In the genomic region with DNA sequence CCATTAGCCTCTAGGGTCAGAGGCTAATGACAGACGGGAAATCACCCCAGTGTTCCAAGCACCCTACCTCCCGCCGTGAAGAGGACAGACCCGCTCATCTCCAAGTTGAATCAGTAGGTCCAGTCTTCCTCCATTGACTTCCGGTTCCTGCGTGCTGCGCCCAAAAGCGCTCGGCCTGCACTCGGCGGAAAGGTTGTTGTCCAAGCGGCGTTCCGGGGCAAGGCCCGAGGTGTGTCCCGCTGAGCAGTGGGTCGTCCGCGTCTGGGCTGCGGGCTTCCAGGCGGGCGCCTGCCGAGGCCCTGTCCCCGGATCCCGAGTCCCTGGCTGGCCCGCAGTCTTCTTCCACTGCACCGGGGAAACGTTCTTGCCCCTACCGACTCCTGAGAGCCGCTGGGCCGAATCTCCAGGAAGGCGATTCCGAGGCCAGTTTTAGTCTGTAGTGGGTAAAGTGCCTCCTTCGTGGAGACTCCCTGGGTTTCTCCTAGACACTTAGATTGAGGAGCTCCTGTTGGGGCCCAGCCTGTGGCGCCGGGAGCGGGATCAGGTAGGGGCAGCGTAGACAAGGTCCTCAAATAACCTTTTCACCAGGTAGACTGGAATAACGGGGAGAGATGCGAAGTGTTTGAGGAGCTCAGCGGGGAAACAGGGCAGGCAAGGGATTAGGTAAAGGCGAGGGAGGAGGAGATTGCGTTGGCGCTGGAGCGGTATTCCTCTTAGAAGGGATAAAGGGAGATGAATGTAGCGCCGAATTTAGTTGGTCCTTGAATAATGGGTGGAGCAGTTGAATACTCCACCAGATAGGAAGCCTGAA, we compare ENCODE assay signal across 1 cellular context.
TF ChIP-seq lines count a peak whose summit lies in the region.

A gene with protein sequence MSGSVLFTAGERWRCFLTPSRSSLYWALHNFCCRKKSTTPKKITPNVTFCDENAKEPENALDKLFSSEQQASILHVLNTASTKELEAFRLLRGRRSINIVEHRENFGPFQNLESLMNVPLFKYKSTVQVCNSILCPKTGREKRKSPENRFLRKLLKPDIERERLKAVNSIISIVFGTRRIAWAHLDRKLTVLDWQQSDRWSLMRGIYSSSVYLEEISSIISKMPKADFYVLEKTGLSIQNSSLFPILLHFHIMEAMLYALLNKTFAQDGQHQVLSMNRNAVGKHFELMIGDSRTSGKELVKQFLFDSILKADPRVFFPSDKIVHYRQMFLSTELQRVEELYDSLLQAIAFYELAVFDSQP (minus strand): TSS at position 138 of the 811 bp plus-strand sequence. CDS start 40 bp downstream, at position 98.

TF ChIP-seq in WTC11, 78 proteins besides CTCF, POLR2A, EP300 and RAD21 (continued from another document and continues in another):
- TF ChIP-seq FOXP4 (CRISPR knock-in tag; IDR thresholded peaks at IDR 0.05) (peak; percentile 58; the same call in 1 of the 2 replicates), GRHL2 (CRISPR knock-in tag; IDR thresholded peaks at IDR 0.05; ENCODE audit: insufficient replicate concordance, severe bottlenecking) (no peak), ATF2 (CRISPR knock-in tag; IDR thresholded peaks at IDR 0.05; ENCODE audit: borderline replicate concordance, low read depth) (no peak), TP53 (CRISPR knock-in tag; IDR thresholded peaks at IDR 0.05) (peak; percentile 67; the same call in 1 of the 2 replicates), NFATC4 (CRISPR knock-in tag; IDR thresholded peaks at IDR 0.05) (no peak), ESRRA (CRISPR knock-in tag; IDR thresholded peaks at IDR 0.05; ENCODE audit: borderline replicate concordance) (peak; percentile 82; the same call in 1 of the 2 replicates), ZNF219 (CRISPR knock-in tag; IDR thresholded peaks at IDR 0.05; ENCODE audit: borderline replicate concordance) (peak; percentile 70; the same call in 1 of the 2 replicates), MYBL2 (CRISPR knock-in tag; IDR thresholded peaks at IDR 0.05) (peak; percentile 93), USF2 (CRISPR knock-in tag; IDR thresholded peaks at IDR 0.05) (peak; percentile 30; the same call in 1 of the 2 replicates), JUN (CRISPR knock-in tag; IDR thresholded peaks at IDR 0.05) (no peak; the same call in 1 of the 2 replicates), USF1 (CRISPR knock-in tag; IDR thresholded peaks at IDR 0.05) (peak; percentile 57; the same call in 1 of the 2 replicates), SMAD3 (CRISPR knock-in tag; IDR thresholded peaks at IDR 0.05; ENCODE audit: borderline replicate concordance) (peak; percentile 74), TCF7 (CRISPR knock-in tag; IDR thresholded peaks at IDR 0.05; ENCODE audit: low read depth) (0 out of 2 replicates have a peak, but pooled peaks have one; percentile 68), JAZF1 (CRISPR knock-in tag; IDR thresholded peaks at IDR 0.05) (no peak), NFE2L1 (CRISPR knock-in tag; IDR thresholded peaks at IDR 0.05) (peak; percentile 56; the same call in 1 of the 2 replicates), NR3C1 (CRISPR knock-in tag; conservative IDR thresholded peaks at IDR 0.05; ENCODE audit: low read depth) (no peak)
- TF ChIP-seq, protein P1, sequence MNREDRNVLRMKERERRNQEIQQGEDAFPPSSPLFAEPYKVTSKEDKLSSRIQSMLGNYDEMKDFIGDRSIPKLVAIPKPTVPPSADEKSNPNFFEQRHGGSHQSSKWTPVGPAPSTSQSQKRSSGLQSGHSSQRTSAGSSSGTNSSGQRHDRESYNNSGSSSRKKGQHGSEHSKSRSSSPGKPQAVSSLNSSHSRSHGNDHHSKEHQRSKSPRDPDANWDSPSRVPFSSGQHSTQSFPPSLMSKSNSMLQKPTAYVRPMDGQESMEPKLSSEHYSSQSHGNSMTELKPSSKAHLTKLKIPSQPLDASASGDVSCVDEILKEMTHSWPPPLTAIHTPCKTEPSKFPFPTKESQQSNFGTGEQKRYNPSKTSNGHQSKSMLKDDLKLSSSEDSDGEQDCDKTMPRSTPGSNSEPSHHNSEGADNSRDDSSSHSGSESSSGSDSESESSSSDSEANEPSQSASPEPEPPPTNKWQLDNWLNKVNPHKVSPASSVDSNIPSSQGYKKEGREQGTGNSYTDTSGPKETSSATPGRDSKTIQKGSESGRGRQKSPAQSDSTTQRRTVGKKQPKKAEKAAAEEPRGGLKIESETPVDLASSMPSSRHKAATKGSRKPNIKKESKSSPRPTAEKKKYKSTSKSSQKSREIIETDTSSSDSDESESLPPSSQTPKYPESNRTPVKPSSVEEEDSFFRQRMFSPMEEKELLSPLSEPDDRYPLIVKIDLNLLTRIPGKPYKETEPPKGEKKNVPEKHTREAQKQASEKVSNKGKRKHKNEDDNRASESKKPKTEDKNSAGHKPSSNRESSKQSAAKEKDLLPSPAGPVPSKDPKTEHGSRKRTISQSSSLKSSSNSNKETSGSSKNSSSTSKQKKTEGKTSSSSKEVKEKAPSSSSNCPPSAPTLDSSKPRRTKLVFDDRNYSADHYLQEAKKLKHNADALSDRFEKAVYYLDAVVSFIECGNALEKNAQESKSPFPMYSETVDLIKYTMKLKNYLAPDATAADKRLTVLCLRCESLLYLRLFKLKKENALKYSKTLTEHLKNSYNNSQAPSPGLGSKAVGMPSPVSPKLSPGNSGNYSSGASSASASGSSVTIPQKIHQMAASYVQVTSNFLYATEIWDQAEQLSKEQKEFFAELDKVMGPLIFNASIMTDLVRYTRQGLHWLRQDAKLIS (CRISPR knock-in tag; IDR thresholded peaks at IDR 0.05; ENCODE audit: borderline replicate concordance) = peak; percentile 58; the same call in 1 of the 2 replicates
- TF ChIP-seq, protein P2, sequence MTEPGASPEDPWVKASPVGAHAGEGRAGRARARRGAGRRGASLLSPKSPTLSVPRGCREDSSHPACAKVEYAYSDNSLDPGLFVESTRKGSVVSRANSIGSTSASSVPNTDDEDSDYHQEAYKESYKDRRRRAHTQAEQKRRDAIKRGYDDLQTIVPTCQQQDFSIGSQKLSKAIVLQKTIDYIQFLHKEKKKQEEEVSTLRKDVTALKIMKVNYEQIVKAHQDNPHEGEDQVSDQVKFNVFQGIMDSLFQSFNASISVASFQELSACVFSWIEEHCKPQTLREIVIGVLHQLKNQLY (CRISPR knock-in tag; IDR thresholded peaks at IDR 0.05) = 0 out of 2 replicates have a peak, but pooled peaks have one; percentile 47
- TF ChIP-seq, protein P3, sequence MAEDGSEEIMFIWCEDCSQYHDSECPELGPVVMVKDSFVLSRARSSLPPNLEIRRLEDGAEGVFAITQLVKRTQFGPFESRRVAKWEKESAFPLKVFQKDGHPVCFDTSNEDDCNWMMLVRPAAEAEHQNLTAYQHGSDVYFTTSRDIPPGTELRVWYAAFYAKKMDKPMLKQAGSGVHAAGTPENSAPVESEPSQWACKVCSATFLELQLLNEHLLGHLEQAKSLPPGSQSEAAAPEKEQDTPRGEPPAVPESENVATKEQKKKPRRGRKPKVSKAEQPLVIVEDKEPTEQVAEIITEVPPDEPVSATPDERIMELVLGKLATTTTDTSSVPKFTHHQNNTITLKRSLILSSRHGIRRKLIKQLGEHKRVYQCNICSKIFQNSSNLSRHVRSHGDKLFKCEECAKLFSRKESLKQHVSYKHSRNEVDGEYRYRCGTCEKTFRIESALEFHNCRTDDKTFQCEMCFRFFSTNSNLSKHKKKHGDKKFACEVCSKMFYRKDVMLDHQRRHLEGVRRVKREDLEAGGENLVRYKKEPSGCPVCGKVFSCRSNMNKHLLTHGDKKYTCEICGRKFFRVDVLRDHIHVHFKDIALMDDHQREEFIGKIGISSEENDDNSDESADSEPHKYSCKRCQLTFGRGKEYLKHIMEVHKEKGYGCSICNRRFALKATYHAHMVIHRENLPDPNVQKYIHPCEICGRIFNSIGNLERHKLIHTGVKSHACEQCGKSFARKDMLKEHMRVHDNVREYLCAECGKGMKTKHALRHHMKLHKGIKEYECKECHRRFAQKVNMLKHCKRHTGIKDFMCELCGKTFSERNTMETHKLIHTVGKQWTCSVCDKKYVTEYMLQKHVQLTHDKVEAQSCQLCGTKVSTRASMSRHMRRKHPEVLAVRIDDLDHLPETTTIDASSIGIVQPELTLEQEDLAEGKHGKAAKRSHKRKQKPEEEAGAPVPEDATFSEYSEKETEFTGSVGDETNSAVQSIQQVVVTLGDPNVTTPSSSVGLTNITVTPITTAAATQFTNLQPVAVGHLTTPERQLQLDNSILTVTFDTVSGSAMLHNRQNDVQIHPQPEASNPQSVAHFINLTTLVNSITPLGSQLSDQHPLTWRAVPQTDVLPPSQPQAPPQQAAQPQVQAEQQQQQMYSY (CRISPR knock-in tag; IDR thresholded peaks at IDR 0.05) = no peak
- TF ChIP-seq, protein P4, sequence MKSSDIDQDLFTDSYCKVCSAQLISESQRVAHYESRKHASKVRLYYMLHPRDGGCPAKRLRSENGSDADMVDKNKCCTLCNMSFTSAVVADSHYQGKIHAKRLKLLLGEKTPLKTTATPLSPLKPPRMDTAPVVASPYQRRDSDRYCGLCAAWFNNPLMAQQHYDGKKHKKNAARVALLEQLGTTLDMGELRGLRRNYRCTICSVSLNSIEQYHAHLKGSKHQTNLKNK (CRISPR knock-in tag; IDR thresholded peaks at IDR 0.05) = no peak; the same call in 1 of the 2 replicates
- TF ChIP-seq, protein P5, sequence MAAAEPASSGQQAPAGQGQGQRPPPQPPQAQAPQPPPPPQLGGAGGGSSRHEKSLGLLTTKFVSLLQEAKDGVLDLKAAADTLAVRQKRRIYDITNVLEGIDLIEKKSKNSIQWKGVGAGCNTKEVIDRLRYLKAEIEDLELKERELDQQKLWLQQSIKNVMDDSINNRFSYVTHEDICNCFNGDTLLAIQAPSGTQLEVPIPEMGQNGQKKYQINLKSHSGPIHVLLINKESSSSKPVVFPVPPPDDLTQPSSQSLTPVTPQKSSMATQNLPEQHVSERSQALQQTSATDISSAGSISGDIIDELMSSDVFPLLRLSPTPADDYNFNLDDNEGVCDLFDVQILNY (CRISPR knock-in tag; IDR thresholded peaks at IDR 0.05) = peak; percentile 66; the same call in 1 of the 2 replicates
- TF ChIP-seq, protein P6, sequence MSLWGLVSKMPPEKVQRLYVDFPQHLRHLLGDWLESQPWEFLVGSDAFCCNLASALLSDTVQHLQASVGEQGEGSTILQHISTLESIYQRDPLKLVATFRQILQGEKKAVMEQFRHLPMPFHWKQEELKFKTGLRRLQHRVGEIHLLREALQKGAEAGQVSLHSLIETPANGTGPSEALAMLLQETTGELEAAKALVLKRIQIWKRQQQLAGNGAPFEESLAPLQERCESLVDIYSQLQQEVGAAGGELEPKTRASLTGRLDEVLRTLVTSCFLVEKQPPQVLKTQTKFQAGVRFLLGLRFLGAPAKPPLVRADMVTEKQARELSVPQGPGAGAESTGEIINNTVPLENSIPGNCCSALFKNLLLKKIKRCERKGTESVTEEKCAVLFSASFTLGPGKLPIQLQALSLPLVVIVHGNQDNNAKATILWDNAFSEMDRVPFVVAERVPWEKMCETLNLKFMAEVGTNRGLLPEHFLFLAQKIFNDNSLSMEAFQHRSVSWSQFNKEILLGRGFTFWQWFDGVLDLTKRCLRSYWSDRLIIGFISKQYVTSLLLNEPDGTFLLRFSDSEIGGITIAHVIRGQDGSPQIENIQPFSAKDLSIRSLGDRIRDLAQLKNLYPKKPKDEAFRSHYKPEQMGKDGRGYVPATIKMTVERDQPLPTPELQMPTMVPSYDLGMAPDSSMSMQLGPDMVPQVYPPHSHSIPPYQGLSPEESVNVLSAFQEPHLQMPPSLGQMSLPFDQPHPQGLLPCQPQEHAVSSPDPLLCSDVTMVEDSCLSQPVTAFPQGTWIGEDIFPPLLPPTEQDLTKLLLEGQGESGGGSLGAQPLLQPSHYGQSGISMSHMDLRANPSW (CRISPR knock-in tag; conservative IDR thresholded peaks at IDR 0.05; ENCODE audit: low read depth) = no peak
- TF ChIP-seq, protein P7, sequence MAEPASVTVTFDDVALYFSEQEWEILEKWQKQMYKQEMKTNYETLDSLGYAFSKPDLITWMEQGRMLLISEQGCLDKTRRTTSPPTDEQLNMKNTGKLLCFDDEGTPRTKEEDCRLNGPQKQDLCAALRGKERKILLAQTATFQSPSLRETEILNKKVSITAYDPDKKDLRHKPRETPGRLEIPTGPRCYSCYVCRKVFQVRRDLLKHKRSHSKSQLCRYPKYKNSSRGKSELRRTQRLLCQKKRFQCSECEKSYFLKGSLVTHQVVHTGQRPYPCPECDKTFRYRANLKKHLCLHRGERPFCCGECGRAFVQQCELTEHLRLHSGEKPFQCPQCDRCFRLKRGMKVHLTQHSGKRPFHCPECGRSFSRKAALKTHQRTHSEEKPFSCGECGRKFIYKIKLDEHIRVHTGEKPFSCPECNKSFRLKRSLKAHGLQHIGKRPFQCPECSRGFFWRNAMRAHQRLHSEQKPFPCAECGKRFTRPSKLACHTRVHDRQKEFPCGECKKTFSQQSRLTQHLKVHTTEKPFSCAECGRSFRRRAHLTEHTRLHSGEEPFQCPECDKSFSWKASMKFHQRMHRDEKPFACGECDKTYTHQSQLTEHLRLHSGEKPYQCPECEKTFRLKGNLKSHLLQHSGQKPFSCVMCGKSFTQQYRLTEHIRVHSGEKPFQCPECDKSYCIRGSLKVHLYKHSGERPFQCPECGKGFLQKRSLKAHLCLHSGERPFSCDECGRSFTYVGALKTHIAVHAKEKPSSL (CRISPR knock-in tag; conservative IDR thresholded peaks at IDR 0.05) = no peak
